9 cellular contexts compared by ENCODE assay signal in the genomic region with DNA sequence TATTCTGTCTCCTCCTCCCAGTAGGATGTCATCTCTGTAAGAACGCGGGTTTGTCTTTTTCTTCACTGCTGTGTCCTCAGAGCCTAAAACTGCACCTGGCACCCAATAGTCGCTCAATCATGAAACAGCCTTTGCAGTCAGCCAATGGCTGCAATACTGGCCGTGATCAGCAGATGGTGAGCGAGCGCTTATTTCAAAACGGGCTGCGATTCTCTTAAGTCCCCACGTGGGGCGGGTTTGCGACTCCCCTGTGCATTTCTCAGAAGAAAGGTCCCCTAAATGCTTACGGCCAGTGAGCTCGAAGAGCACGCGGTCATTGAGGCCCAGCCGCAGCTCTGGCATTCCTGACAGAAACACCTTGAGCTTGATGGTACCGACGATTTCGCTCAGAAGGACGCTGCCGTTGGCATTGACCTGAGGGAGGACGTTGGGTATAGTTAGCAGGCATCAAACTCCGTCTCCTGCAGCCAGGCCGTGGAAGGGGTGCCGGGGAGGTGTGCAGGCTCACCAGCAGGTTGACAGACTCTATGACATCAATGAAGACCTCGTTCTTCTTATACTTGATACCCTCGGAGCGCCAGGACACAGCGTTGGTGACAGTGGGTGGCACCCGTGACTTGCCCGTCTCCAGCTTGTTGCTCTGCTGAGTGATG. TPM values are rescaled to one million over a fixed set of nuclear protein-coding genes. Genes with fewer than 3 reads are reported as not detected.
A peak's percentile ranks its signal among the peaks of the same experiment; 100 is the strongest.
DNase-seq lines count a peak whose midpoint lies in the region; ATAC-seq, FAIRE-seq and TF ChIP-seq lines count a peak whose summit lies in the region.
"Had no signal": no experiment of that assay in that cellular context is flagged by ENCODE, and none has a peak within 500 bp of the region (broad histone marks: within the 10 kb centered on the region; RNA-seq: fewer than 3 reads in every experiment).

No MANE protein-coding gene starts in this region.

- peaks cover 0 to 4% of the 10 kb centered on the region in 2 donors for H3K4me1 ChIP-seq in adrenal gland (replicated peaks in 1 of 2)

- TF ChIP-seq CTCF in adrenal gland (IDR thresholded peaks at IDR 0.05) = peak; percentile 96 to 100 (median 98)

- no peak for TF ChIP-seq POLR2A in GM12891 (IDR thresholded peaks at IDR 0.05; ENCODE audit: low read depth, low read length)
- TF ChIP-seq POLR2A in adrenal gland (IDR thresholded peaks at IDR 0.05) = no peak

- H3K9me3 ChIP-seq in adrenal gland (replicated peaks in 1 of 3) = no peaks in the 10 kb centered on the region

- H3K36me3 ChIP-seq in adrenal gland (replicated peaks in 1 of 2) = no peaks in the 10 kb centered on the region

- DNase-seq in GM12891 (ENCODE audit: insufficient read length, low spot score) (peak; percentile 77), NCI-H1436 treated with DMSO at 0.1 percent for 48 hours (lab: John Stamatoyannopoulos, UW) (peak; percentile 62), T-cell (peak; percentile 73 to 92 (median 88)), adrenal gland (peak; percentile 85 to 97 (median 95)), left ventricle myocardium superior (peak; percentile 90), retina (peak; percentile 89)

- H3K27ac ChIP-seq in adrenal gland = no peak overlapping the region

- no peak overlapping the region for H3K4me3 ChIP-seq in adrenal gland

- POLR2A ChIA-PET in T-cell (lab: Charles Lee) = interaction anchor here (0.6 to 0.8 kb wide), 5 partner anchors 53 to 1159 kb away, joined by 3 to 10 read pairs (median 4); no protein-coding TSS in a partner anchor

- peak overlapping the region in 1 of 2 donors; percentile 34 for H3K27ac Mint-ChIP-seq in T-cell

- H3K36me3 Mint-ChIP-seq in T-cell = no peaks in the 10 kb centered on the region

- intact Hi-C loops in adrenal gland (cut with DNase I) = loop anchor here (2.0 to 10.0 kb wide), 4 partner anchors 61 to 124 kb away; partner anchors contain the start of gene QTRT1 (in 1 of the 2)
- intact Hi-C loops in left ventricle myocardium superior (cut with micrococcal nuclease) = loop anchor here (2.0 kb wide), 1 partner anchor 64 kb away; no protein-coding TSS in a partner anchor

- ATAC-seq in T-cell (replicated peaks in 1 of 4) = peak; percentile 91 to 98 (median 95)
- ATAC-seq in left ventricle myocardium superior = peak; percentile 94
- ATAC-seq in GM21423 (IDR thresholded peaks at IDR 0.05; ENCODE audit: unreplicated experiment) = no peak
- ATAC-seq in HG03045 (IDR thresholded peaks at IDR 0.05; ENCODE audit: unreplicated experiment) = no peak

- WGBS in adrenal gland, 4 donors = 3 to 22% (median 20%) methylated on average over 16 to 31 of the region's 31 CpGs

- no peaks in the 10 kb centered on the region for H3K9me3 Mint-ChIP-seq in T-cell

- peaks cover 11 to 14% (median 14%) of the 10 kb centered on the region in 3 donors for H3K4me1 Mint-ChIP-seq in T-cell

- peak; percentile 92 for FAIRE-seq in GM12891 (lab: Jason Lieb, UNC)

- H3K27me3 ChIP-seq in adrenal gland = no peaks in the 10 kb centered on the region

- no peak overlapping the region for H3K4me3 Mint-ChIP-seq in T-cell

- CTCF ChIA-PET in T-cell (lab: Charles Lee) = interaction anchor here (0.6 to 5.2 kb wide), 25 partner anchors 11 to 284 kb away, joined by 3 to 83 read pairs (median 4); partner anchors contain the start of genes DNM2 (in 1 of the 2), KRI1 (in 1 of the 2) and QTRT1 (in 1 of the 2)

- H3K27me3 Mint-ChIP-seq in T-cell = peaks cover 0 to 1% of the 10 kb centered on the region in 2 donors

TF ChIP-seq in GM12891, 5 proteins besides CTCF, POLR2A, EP300 and RAD21:
- no peak for TF ChIP-seq PAX5 (IDR thresholded peaks at IDR 0.05; ENCODE audit: insufficient read depth, low read length, severe bottlenecking)
- TF ChIP-seq POU2F2 (IDR thresholded peaks at IDR 0.05; ENCODE audit: low read depth, low read length) = peak; percentile 40; the same call in 1 of the 2 replicates

RNA-seq across cellular contexts. Expression of gene AP1M2, which starts 6.0 kb away (rescaled TPM):
- 0.05 TPM for polyA plus RNA-seq in GM12891 (2012; ENCODE audit: low read depth, missing spikeins)
- 1 to 10 TPM in 2 of 5 donors, under 1 TPM in 1, not detected in 2; 0.30 to 1.6 (median 1.1) TPM for total RNA-seq in T-cell
- under 1 TPM in 2 of 8 donors, not detected in 6; 0.19 to 0.43 TPM for total RNA-seq in adrenal gland
- polyA plus RNA-seq in adrenal gland = under 1 TPM in 2 of 3 donors, not detected in 1; 0.10 to 0.97 TPM
- total RNA-seq in left ventricle myocardium superior = not detected
- total RNA-seq: temporal lobe had no signal

RNA-seq across cellular contexts. Expression of gene CDKN2D, which starts 12.3 kb away (rescaled TPM):
- 7.3 TPM for polyA plus RNA-seq in GM12891 (2012; ENCODE audit: low read depth, missing spikeins)
- total RNA-seq in T-cell = 10 to 100 TPM; 24.0 to 51.5 (median 32.5) TPM
- 10 to 100 TPM in 1 of 8 donors, 1 to 10 TPM in 7; 1.9 to 15.1 (median 6.4) TPM for total RNA-seq in adrenal gland
- 10 to 100 TPM in 2 of 3 donors, 1 to 10 TPM in 1; 7.4 to 11.2 (median 10.0) TPM for polyA plus RNA-seq in adrenal gland
- total RNA-seq in left ventricle myocardium superior = 8.3 TPM

RNA-seq across cellular contexts. Expression of gene KRI1, which starts 15.3 kb away (rescaled TPM):
- 15.2 TPM for polyA plus RNA-seq in GM12891 (2012; ENCODE audit: low read depth, missing spikeins)
- 10 to 100 TPM; 50.9 to 94.8 (median 79.1) TPM for total RNA-seq in T-cell
- 10 to 100 TPM in 7 of 8 donors, 1 to 10 TPM in 1; 7.1 to 32.4 (median 18.8) TPM for total RNA-seq in adrenal gland
- 10 to 100 TPM; 29.7 to 69.0 (median 29.8) TPM for polyA plus RNA-seq in adrenal gland
- 9.3 TPM for total RNA-seq in left ventricle myocardium superior

RNA-seq across cellular contexts. Expression of gene ATG4D, which starts 37.4 kb away (rescaled TPM):
- polyA plus RNA-seq in GM12891 (2012; ENCODE audit: low read depth, missing spikeins) = 18.2 TPM
- total RNA-seq in T-cell = 10 to 100 TPM; 55.7 to 63.0 (median 60.9) TPM
- 10 to 100 TPM; 26.4 to 93.7 (median 38.5) TPM for total RNA-seq in adrenal gland
- polyA plus RNA-seq in adrenal gland = 10 to 100 TPM in 2 of 3 donors, 1 to 10 TPM in 1; 7.4 to 58.2 (median 53.2) TPM
- total RNA-seq in left ventricle myocardium superior = 61.4 TPM

RNA-seq across cellular contexts. Expression of gene SLC44A2, which starts 44.2 kb away (rescaled TPM):
- 28.5 TPM for polyA plus RNA-seq in GM12891 (2012; ENCODE audit: low read depth, missing spikeins)
- total RNA-seq in T-cell (100 to 1,000 TPM; 204 to 228 (median 218) TPM), adrenal gland (100 to 1,000 TPM in 4 of 8 donors, 10 to 100 TPM in 4; 48.8 to 188 (median 100) TPM), left ventricle myocardium superior (71.8 TPM)
- polyA plus RNA-seq in adrenal gland = 10 to 100 TPM; 67.3 to 92.3 (median 68.1) TPM

Comparison
In these comparisons a context has a peak if more than half of its experiments do, and no peak if none do; other contexts are left out.
1. ATAC-seq: peak in T-cell (4 of 4) and left ventricle myocardium superior (single experiment); none in GM21423 (single experiment) and HG03045 (single experiment).
2. Peak in every context shown above with its lines, with median percentiles within 50 percentile points of each other: DNase-seq.